ENCODE assay signal across 23 cellular contexts in genomic region chr18:13720123-13720522, GRCh38.
"Had no signal": no experiment of that assay in that cellular context is flagged by ENCODE, and none has a peak within 500 bp of the region (broad histone marks: within the 10 kb centered on the region; RNA-seq: fewer than 3 reads in every experiment).

No MANE protein-coding gene starts in this region.

- H3K27ac ChIP-seq: colonic mucosa, epithelial cell of prostate, esophagus squamous epithelium, gastrocnemius medialis, heart right ventricle had no signal

- H3K4me1 ChIP-seq: colonic mucosa had no signal

- H3K36me3 ChIP-seq: colonic mucosa, gastrocnemius medialis had no signal

- ATAC-seq: effector memory CD8-positive, alpha-beta T cell; esophagus mucosa; gastrocnemius medialis; heart right ventricle; left cardiac atrium; left ventricle myocardium superior had no signal

- H3K9me3 ChIP-seq: colonic mucosa, esophagus squamous epithelium, gastrocnemius medialis had no signal

- H3K4me3 ChIP-seq: colonic mucosa, esophagus squamous epithelium, gastrocnemius medialis, heart right ventricle, lung had no signal

- H3K27me3 ChIP-seq: colonic mucosa, esophagus squamous epithelium, gastrocnemius medialis, heart right ventricle had no signal

- DNase-seq: colonic mucosa; cortex of kidney; effector CD8-positive, alpha-beta T cell; effector memory CD8-positive, alpha-beta T cell; endodermal cell; erythroblast; esophagus squamous epithelium; foreskin fibroblast; foreskin melanocyte; gastrocnemius medialis; glutamatergic neuron; head of caudate nucleus; heart right ventricle; hippocampal formation; left cardiac atrium; left ventricle myocardium superior; mammary epithelial cell; mesendoderm; midbrain; naive B cell had no signal
